22 cellular contexts compared by ENCODE assay signal in genomic region chr3:125611908-125612307, GRCh38. TPM values are rescaled to one million over a fixed set of nuclear protein-coding genes. Genes with fewer than 3 reads are reported as not detected.
DNase-seq lines count a peak whose midpoint lies in the region; ATAC-seq and TF ChIP-seq lines count a peak whose summit lies in the region.
"Had no signal": no experiment of that assay in that cellular context is flagged by ENCODE, and none has a peak within 500 bp of the region (broad histone marks: within the 10 kb centered on the region; RNA-seq: fewer than 3 reads in every experiment).

No MANE protein-coding gene starts in this region.

- H3K4me1 Mint-ChIP-seq in activated CD4-positive, alpha-beta T cell treated with anti-CD3 and anti-CD28 coated beads, Interleukin-2, amount 10 ng/mL, durations not matched to agents 7 days and 5 days: no peaks in the 10 kb centered on the region
- H3K4me1 Mint-ChIP-seq in endodermal cell: peaks cover 8% of the 10 kb centered on the region

- no peak overlapping the region for H3K27ac ChIP-seq in endodermal cell (ENCODE audit: low read depth, low read length)
- H3K27ac ChIP-seq in parathyroid adenoma: no peak overlapping the region
- H3K27ac ChIP-seq: HL-60 had no signal

- H3K36me3 ChIP-seq in endodermal cell (ENCODE audit: control insufficient read depth, insufficient read depth, low read length): no peaks in the 10 kb centered on the region
- H3K36me3 ChIP-seq in parathyroid adenoma (ENCODE audit: control insufficient read depth, insufficient read depth, low read length): no peaks in the 10 kb centered on the region

- no peaks in the 10 kb centered on the region for H3K27me3 Mint-ChIP-seq in activated CD4-positive, alpha-beta T cell treated with anti-CD3 and anti-CD28 coated beads, Interleukin-2, amount 10 ng/mL, durations not matched to agents 7 days and 5 days
- no peaks in the 10 kb centered on the region for H3K27me3 Mint-ChIP-seq in endodermal cell (ENCODE audit: insufficient read depth)

- WGBS in endodermal cell (ENCODE audit: insufficient coverage in 1 of 2, insufficient read length in 1 of 2), 2 experiments: 55 to 72% methylated on average over 2 of the region's 2 CpGs

- H3K4me1 ChIP-seq in endodermal cell (ENCODE audit: control insufficient read depth, insufficient read depth, low read length) (no peaks in the 10 kb centered on the region), parathyroid adenoma (peaks cover 10% of the 10 kb centered on the region)

- no peak for DNase-seq in activated CD4-positive, alpha-beta T cell treated with anti-CD3 and anti-CD28 coated beads, Interleukin-2, amount 10 ng/mL, durations not matched to agents 7 days and 5 days
- DNase-seq in activated CD4-positive, alpha-beta T cell treated with anti-CD3 and anti-CD28 coated beads for 48 hours: no peak
- DNase-seq in endodermal cell: peak; percentile 12
- no peak for DNase-seq in mucosa of gallbladder (ENCODE audit: low spot score)
- DNase-seq in NCI-H1417 (lab: John Stamatoyannopoulos, UW): no peak
- DNase-seq: AML-193; C1 segment of cervical spinal cord; CD8-positive, alpha-beta T cell; GOT3; KBM-7; MM.1S; NCI-H1048; NCI-H1436; NCI-H187 treated with DMSO at 0.1 percent for 48 hours; NCI-H2107; NCI-H226; NCI-H510A treated with DMSO at 0.1 percent for 48 hours; OCI-M1; Right ventricle myocardium superior had no signal

- TF ChIP-seq CTCF in endodermal cell (conservative IDR thresholded peaks at IDR 0.05) (no peak), parathyroid adenoma (IDR thresholded peaks at IDR 0.05) (no peak)

- peak overlapping the region; percentile 17 for H3K27ac Mint-ChIP-seq in activated CD4-positive, alpha-beta T cell treated with anti-CD3 and anti-CD28 coated beads, Interleukin-2, amount 10 ng/mL, durations not matched to agents 7 days and 5 days
- no peak overlapping the region for H3K27ac Mint-ChIP-seq in endodermal cell
- H3K27ac Mint-ChIP-seq: CD8-positive, alpha-beta T cell had no signal

- no peak overlapping the region for H3K4me2 ChIP-seq in parathyroid adenoma (ENCODE audit: low read length)

- CTCF ChIA-PET in activated CD4-positive, alpha-beta T cell treated with anti-CD3 and anti-CD28 coated beads, Interleukin-2, amount 10 ng/mL, durations not matched to agents 7 days and 5 days (lab: Charles Lee): interaction anchor here (1.0 kb wide), 1 partner anchor 18 kb away, joined by 4 read pairs; no protein-coding TSS in a partner anchor

- H3K4me3 ChIP-seq in endodermal cell (ENCODE audit: low read length): no peak overlapping the region
- H3K4me3 ChIP-seq in parathyroid adenoma (ENCODE audit: low read depth, low read length): no peak overlapping the region

- no peaks in the 10 kb centered on the region for H3K9me3 Mint-ChIP-seq in activated CD4-positive, alpha-beta T cell treated with anti-CD3 and anti-CD28 coated beads, Interleukin-2, amount 10 ng/mL, durations not matched to agents 7 days and 5 days
- no peaks in the 10 kb centered on the region for H3K9me3 Mint-ChIP-seq in endodermal cell
- H3K9me3 Mint-ChIP-seq: CD8-positive, alpha-beta T cell had no signal

- H3K36me3 Mint-ChIP-seq in activated CD4-positive, alpha-beta T cell treated with anti-CD3 and anti-CD28 coated beads, Interleukin-2, amount 10 ng/mL, durations not matched to agents 7 days and 5 days (ENCODE audit: low read depth): no peaks in the 10 kb centered on the region
- no peaks in the 10 kb centered on the region for H3K36me3 Mint-ChIP-seq in endodermal cell (ENCODE audit: low read depth)
- H3K36me3 Mint-ChIP-seq: CD8-positive, alpha-beta T cell had no signal

- H3K27me3 ChIP-seq in endodermal cell (ENCODE audit: control insufficient read depth, insufficient read depth, low read length, poor library complexity, severe bottlenecking) (no peaks in the 10 kb centered on the region), parathyroid adenoma (ENCODE audit: control insufficient read depth, insufficient read depth, low read length) (no peaks in the 10 kb centered on the region)

- H3K4me3 Mint-ChIP-seq in activated CD4-positive, alpha-beta T cell treated with anti-CD3 and anti-CD28 coated beads, Interleukin-2, amount 10 ng/mL, durations not matched to agents 7 days and 5 days: no peak overlapping the region
- no peak overlapping the region for H3K4me3 Mint-ChIP-seq in endodermal cell
- H3K4me3 Mint-ChIP-seq: CD8-positive, alpha-beta T cell had no signal

- no peaks in the 10 kb centered on the region for H3K79me2 ChIP-seq in parathyroid adenoma

- H3K9ac ChIP-seq in endodermal cell (ENCODE audit: extremely low read depth, low read length, poor library complexity, severe bottlenecking) (no peak overlapping the region), parathyroid adenoma (no peak overlapping the region)

- no peaks in the 10 kb centered on the region for H3K9me3 ChIP-seq in endodermal cell (ENCODE audit: control insufficient read depth, low read length)
- no peaks in the 10 kb centered on the region for H3K9me3 ChIP-seq in parathyroid adenoma (ENCODE audit: control insufficient read depth, low read length)

- POLR2A ChIA-PET in activated CD4-positive, alpha-beta T cell treated with anti-CD3 and anti-CD28 coated beads, Interleukin-2, amount 10 ng/mL, durations not matched to agents 7 days and 5 days (lab: Charles Lee): no interaction called here

- peak overlapping the region; percentile 0 for H2AFZ ChIP-seq in parathyroid adenoma

- ATAC-seq in GM21576 (IDR thresholded peaks at IDR 0.05; ENCODE audit: unreplicated experiment): no peak
- ATAC-seq: CD8-positive, alpha-beta T cell had no signal

RNA-seq across cellular contexts. Expression of gene OSBPL11, which starts 16.6 kb away (rescaled TPM):
- total RNA-seq in activated CD4-positive, alpha-beta T cell treated with anti-CD3 and anti-CD28 coated beads, Interleukin-2, amount 10 ng/mL, durations not matched to agents 7 days and 5 days: 10 to 100 TPM; 12.2 to 13.9 TPM
- 10 to 100 TPM; 17.9 to 24.7 TPM for total RNA-seq in endodermal cell
- 21.2 TPM for polyA plus RNA-seq in endodermal cell (2013, experiment 1 of 2)
- 21.0 TPM for polyA plus RNA-seq in endodermal cell (2013, experiment 2 of 2)
- 12.4 TPM for total RNA-seq in mucosa of gallbladder
